ENCODE assay signal across 24 cellular contexts in the genomic region with DNA sequence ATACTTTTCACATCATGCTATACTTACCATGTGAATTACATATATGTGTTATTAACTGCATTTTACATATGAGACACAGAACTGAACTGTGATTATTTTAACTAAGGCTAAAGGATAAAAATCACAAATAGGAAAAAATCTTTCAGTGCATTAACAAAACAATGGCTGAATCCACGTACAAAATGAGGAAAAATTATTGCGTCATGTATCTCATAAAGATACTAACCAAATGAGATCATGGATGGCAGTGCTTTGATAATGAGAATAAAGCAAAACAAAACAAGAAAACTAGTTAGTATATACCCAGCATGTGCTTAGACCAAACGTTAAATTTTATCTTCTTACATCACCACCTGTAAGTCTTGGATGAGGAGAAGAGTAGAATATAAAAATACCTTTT.
"Had no signal": no experiment of that assay in that cellular context is flagged by ENCODE, and none has a peak within 500 bp of the region (broad histone marks: within the 10 kb centered on the region; RNA-seq: fewer than 3 reads in every experiment).

No MANE protein-coding gene starts in this region.

- H3K79me2 ChIP-seq: parathyroid adenoma had no signal

- H3K4me2 ChIP-seq: neural progenitor cell had no signal

- FAIRE-seq: endothelial cell of umbilical vein, keratinocyte, urothelium cell line had no signal

- H3K4me3 ChIP-seq: colonic mucosa, esophagus muscularis mucosa, heart right ventricle, left lung, neural progenitor cell, stomach, thyroid gland, upper lobe of left lung had no signal

- H3K4me1 ChIP-seq: colonic mucosa, left lung, neural progenitor cell, stomach, thyroid gland, upper lobe of left lung had no signal

- H2AFZ ChIP-seq: neural progenitor cell, parathyroid adenoma had no signal

- H3K9me3 ChIP-seq: colonic mucosa, esophagus muscularis mucosa, heart right ventricle, left lung, stomach, thyroid gland had no signal

- H3K9ac ChIP-seq: neural progenitor cell, parathyroid adenoma had no signal

- H3K27ac ChIP-seq: colonic mucosa, esophagus muscularis mucosa, heart right ventricle, left lung, neural progenitor cell, parathyroid adenoma, stomach, thyroid gland, upper lobe of left lung had no signal

- H3K36me3 ChIP-seq: colonic mucosa, left lung, neural progenitor cell, thyroid gland, upper lobe of left lung had no signal

- ATAC-seq: heart right ventricle; left lung; naive thymus-derived CD4-positive, alpha-beta T cell; sciatic nerve; stimulated activated effector memory CD8-positive, alpha-beta T cell treated with anti-CD3 and anti-CD28 coated beads, Interleukin-12 subunit alpha, Interleukin-12 subunit beta, amount 100 ng/mL, for 72 hours had no signal

- DNase-seq: colonic mucosa; effector CD8-positive, alpha-beta T cell; foreskin melanocyte; glutamatergic neuron; heart right ventricle; hypothalamus; immature natural killer cell; left lung; mesenchymal stem cell; naive thymus-derived CD4-positive, alpha-beta T cell; stimulated activated CD4-positive, alpha-beta T cell treated with anti-CD3 and anti-CD28 coated beads, Interleukin-2, amount 100 ng/mL, for 24 hours; stimulated activated CD4-positive, alpha-beta T cell treated with anti-CD3 and anti-CD28 coated beads, Interleukin-4, amount 100 ng/mL, for 24 hours; stimulated activated naive CD4-positive, alpha-beta T cell treated with Interleukin-2 at 50 U/mL for 16 hours; stomach; thyroid gland; upper lobe of left lung had no signal

- H3K27me3 ChIP-seq: colonic mucosa, esophagus muscularis mucosa, heart right ventricle, left lung, neural progenitor cell, stomach, thyroid gland, upper lobe of left lung had no signal
